8 cellular contexts compared by ENCODE assay signal in genomic region chr12:123363743-123364531, GRCh38. TPM values are rescaled to one million over a fixed set of nuclear protein-coding genes. Genes with fewer than 3 reads are reported as not detected.
A peak's percentile ranks its signal among the peaks of the same experiment; 100 is the strongest.
DNase-seq lines count a peak whose midpoint lies in the region; ATAC-seq and TF ChIP-seq lines count a peak whose summit lies in the region.

No MANE protein-coding gene starts in this region.

- H3K4me3 ChIP-seq in A673 (ENCODE audit: low read depth, low read length, poor library complexity, severe bottlenecking) (peak overlapping the region; percentile 94), breast epithelium (peak overlapping the region; percentile 82 to 89 (median 85))

- H3K9me3 ChIP-seq in A673 (ENCODE audit: low read depth, low read length, poor library complexity, severe bottlenecking) (no peaks in the 10 kb centered on the region), T-helper 17 cell (ENCODE audit: control insufficient read depth, low read length, poor library complexity, severe bottlenecking) (no peaks in the 10 kb centered on the region), breast epithelium (no peaks in the 10 kb centered on the region)

- TF ChIP-seq CTCF in A673 (conservative IDR thresholded peaks at IDR 0.05; ENCODE audit: low read depth, low read length) = no peak
- no peak for TF ChIP-seq CTCF in breast epithelium (IDR thresholded peaks at IDR 0.05)
- TF ChIP-seq CTCF in omental fat pad (IDR thresholded peaks at IDR 0.05) = no peak

- peaks cover 3% of the 10 kb centered on the region for H3K36me3 ChIP-seq in A673 (ENCODE audit: insufficient read depth, low read length, poor library complexity, severe bottlenecking)
- H3K36me3 ChIP-seq in breast epithelium = no peaks in the 10 kb centered on the region

- TF ChIP-seq POLR2A in breast epithelium (IDR thresholded peaks at IDR 0.05) = no peak

- peaks cover 18% of the 10 kb centered on the region for H3K4me1 Mint-ChIP-seq in T-helper 17 cell

- POLR2A ChIA-PET in A673 (lab: Charles Lee; ENCODE audit: low non-redundant PET) = no interaction called here

- H3K36me3 Mint-ChIP-seq in T-helper 17 cell (ENCODE audit: low read depth) = no peaks in the 10 kb centered on the region

- no peaks in the 10 kb centered on the region for H3K27me3 ChIP-seq in A673 (replicated peaks; ENCODE audit: insufficient read depth, low read depth, low read length, poor library complexity)
- no peaks in the 10 kb centered on the region for H3K27me3 ChIP-seq in breast epithelium

- no TSS peak for BruUV-seq in A673 (replicated peaks; lab: Mats Ljungman, UMichigan)

- CTCF ChIA-PET in A673 (lab: Charles Lee) = no interaction called here

- peak overlapping the region; percentile 98 for H3K4me3 Mint-ChIP-seq in T-helper 17 cell

- peaks cover 6% of the 10 kb centered on the region for H3K4me1 ChIP-seq in A673 (ENCODE audit: insufficient read depth, low read length, poor library complexity, severe bottlenecking)
- H3K4me1 ChIP-seq in breast epithelium = peaks cover 0 to 10% of the 10 kb centered on the region in 2 donors

- ATAC-seq in GM18520 (IDR thresholded peaks at IDR 0.05; ENCODE audit: unreplicated experiment) (peak; percentile 4), HG03354 (IDR thresholded peaks at IDR 0.05; ENCODE audit: poor library complexity, severe bottlenecking, unreplicated experiment) (peak; percentile 14), T-helper 17 cell (no peak), omental fat pad (ENCODE audit: low FRiP score) (no peak)

- peak; percentile 50 for DNase-seq in A673 (ENCODE audit: low spot score)
- peak; percentile 13 to 29 (median 16) for DNase-seq in T-helper 17 cell
- DNase-seq in breast epithelium (ENCODE audit: low spot score in 2 of 2) = no peak
- peak; percentile 22 for DNase-seq in kidney tubule cell (ENCODE audit: low spot score)
- DNase-seq in stimulated activated CD4-positive, alpha-beta T cell treated with anti-CD3 and anti-CD28 coated beads, Interleukin-2, amount 100 ng/mL, for 48 hours = peak; percentile 13 to 15
- no peak for DNase-seq in omental fat pad (ENCODE audit: low spot score)

- H3K27ac ChIP-seq in A673 (ENCODE audit: low read depth, low read length, poor library complexity, severe bottlenecking) = peak overlapping the region; percentile 86
- H3K27ac ChIP-seq in breast epithelium = peak overlapping the region; percentile 96 to 97

- no peaks in the 10 kb centered on the region for H3K27me3 Mint-ChIP-seq in T-helper 17 cell

- peak overlapping the region; percentile 81 for H3K27ac Mint-ChIP-seq in T-helper 17 cell

- intact Hi-C loops in A673 (cut with micrococcal nuclease; ENCODE audit: unreplicated experiment) (loop anchor here (2.0 kb wide), 1 partner anchor 21 kb away; the partner anchor contains the start of gene KMT5A), breast epithelium (cut with DNase I; ENCODE audit: low total_unique reads) (no loop called here)

RNA-seq across cellular contexts. Expression of gene SBNO1, which starts 0.7 kb away (rescaled TPM):
- total RNA-seq in A673 (2021) = 54.9 and 58.6 TPM in 2 replicates
- 10 to 100 TPM; 29.5 to 33.6 TPM for total RNA-seq in T-helper 17 cell
- 10 to 100 TPM; 20.3 to 31.0 (median 22.9) TPM for total RNA-seq in breast epithelium
- total RNA-seq in omental fat pad = 10 to 100 TPM; 18.6 to 26.4 (median 20.6) TPM

RNA-seq across cellular contexts. Expression of gene KMT5A, which starts 20.0 kb away (rescaled TPM):
- total RNA-seq in A673 (2021) = 98.6 and 104 TPM in 2 replicates
- total RNA-seq in T-helper 17 cell = 10 to 100 TPM; 32.3 to 34.9 TPM
- total RNA-seq in breast epithelium = 10 to 100 TPM; 27.4 to 53.0 (median 31.1) TPM
- total RNA-seq in omental fat pad = 10 to 100 TPM; 25.5 to 39.9 (median 26.5) TPM

Comparison
In these comparisons a context has a peak if more than half of its experiments do, and no peak if none do; other contexts are left out.
1. DNase-seq: peak in A673 (single experiment), T-helper 17 cell (3 of 3), kidney tubule cell (single experiment) and stimulated activated CD4-positive, alpha-beta T cell treated with anti-CD3 and anti-CD28 coated beads, Interleukin-2, amount 100 ng/mL, for 48 hours (2 of 2); none in breast epithelium (0 of 2) and omental fat pad (single experiment).
2. ATAC-seq: peak in GM18520 (single experiment) and HG03354 (single experiment); none in T-helper 17 cell (single experiment) and omental fat pad (single experiment).